In the genomic region with DNA sequence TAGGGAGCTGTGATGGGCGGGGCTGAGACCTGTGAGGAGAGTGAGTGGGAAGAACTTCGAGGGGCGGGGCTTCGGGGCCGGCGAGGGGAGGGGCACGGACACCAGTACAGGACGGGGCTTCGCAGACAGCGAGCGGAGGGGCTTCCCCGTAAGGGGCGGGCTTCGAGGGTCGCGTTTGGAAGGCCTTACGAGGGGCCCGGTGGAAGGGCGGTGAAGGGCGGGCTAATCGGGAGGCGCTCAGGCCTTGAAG, we compare ENCODE assay signal across 8 cellular contexts. TPM values are rescaled to one million over a fixed set of nuclear protein-coding genes. Genes with fewer than 3 reads are reported as not detected.
A peak's percentile ranks its signal among the peaks of the same experiment; 100 is the strongest.
DNase-seq lines count a peak whose midpoint lies in the region; ATAC-seq, FAIRE-seq and TF ChIP-seq lines count a peak whose summit lies in the region.

No MANE protein-coding gene starts in this region.

- H3K4me1 ChIP-seq in A549 (peaks cover 44% of the 10 kb centered on the region), lower lobe of right lung (peaks cover 55% of the 10 kb centered on the region)

- H3K4me3 ChIP-seq in A549 (peak overlapping the region; percentile 57), lower lobe of right lung (peak overlapping the region; percentile 70)

- ATAC-seq in A549, result no peak; a peak in 1 of 6 replicates
- peak; percentile 26 for ATAC-seq in GM18873 (IDR thresholded peaks at IDR 0.05; ENCODE audit: low FRiP score, unreplicated experiment)
- ATAC-seq in HG03460 (IDR thresholded peaks at IDR 0.05; ENCODE audit: unreplicated experiment), result peak; percentile 51
- ATAC-seq in lower lobe of right lung, result peak; percentile 92

- H3K27ac ChIP-seq in A549 (peak overlapping the region; percentile 92 to 94), lower lobe of right lung (peak overlapping the region; percentile 97)

- H3K27me3 ChIP-seq in lower lobe of right lung (ENCODE audit: low read depth), result no peaks in the 10 kb centered on the region

- no peaks in the 10 kb centered on the region for H3K36me3 ChIP-seq in lower lobe of right lung

- no peak for TF ChIP-seq CTCF in A549 (IDR thresholded peaks at IDR 0.05)
- TF ChIP-seq CTCF in lower lobe of right lung (IDR thresholded peaks at IDR 0.05), result no peak

- WGBS in A549 (ENCODE audit: missing lambda C conversion rate), result 0% methylated on average over 17 of the region's 22 CpGs

- H3K9me3 ChIP-seq in A549 (no peaks in the 10 kb centered on the region), lower lobe of right lung (no peaks in the 10 kb centered on the region)

- POLR2A ChIA-PET in A549 (lab: Yijun Ruan, JAX), result interaction anchor here (0.6 to 6.8 kb wide), 17 partner anchors 8 to 298 kb away, joined by 3 to 94 read pairs (median 6); partner anchors contain the start of genes KDELR1, RPL18, SPHK2 and SYNGR4

- FAIRE-seq in A549 (lab: Jason Lieb, UNC), result no peak

- peak overlapping the region; percentile 91 for H3K4me2 ChIP-seq in A549

- TF ChIP-seq EP300 in A549 (IDR thresholded peaks at IDR 0.05), result no peak

- DNase-seq in A549 (ENCODE audit: low read depth in 1 of 2, low spot score in 1 of 2), result peak; percentile 99
- peak; percentile 98 for DNase-seq in NCI-H748 (lab: John Stamatoyannopoulos, UW; ENCODE audit: unreplicated experiment)
- peak; percentile 82 to 92 for DNase-seq in activated CD4-positive, alpha-beta T cell treated with anti-CD3 and anti-CD28 coated beads, Interleukin-2, amount 50 U/mL, for 24 hours (ENCODE audit: low read depth in 1 of 2, low spot score in 1 of 2)
- DNase-seq in dermis blood vessel endothelial cell, result peak; percentile 93
- DNase-seq in lower lobe of right lung, result peak; percentile 99
- peak; percentile 85 to 98 (median 86) for DNase-seq in stimulated activated CD4-positive, alpha-beta T cell treated with anti-CD3 and anti-CD28 coated beads, TNF-alpha, amount 100 ng/mL, for 24 hours (ENCODE audit: low read depth in 3 of 3)

- intact Hi-C loops in lower lobe of right lung (cut with DNase I), result no loop called here

- TF ChIP-seq POLR2A in A549 (IDR thresholded peaks at IDR 0.05; ENCODE audit: low read length), result peak; percentile 24; the same call in 1 of the 2 replicates

- CTCF ChIA-PET in A549 (lab: Yijun Ruan, JAX), result interaction anchor here (0.5 to 14.4 kb wide), 16 partner anchors 12 to 288 kb away, joined by 3 to 416 read pairs (median 4); partner anchors contain the start of genes EMP3 and KDELR1

- TF ChIP-seq RAD21 in A549 (conservative IDR thresholded peaks at IDR 0.05 in 1 of 2, IDR thresholded peaks at IDR 0.05 in 1 of 2), result no peak

TF ChIP-seq in A549, 52 proteins besides CTCF, POLR2A, EP300 and RAD21:
- TF ChIP-seq NR3C1 (IDR thresholded peaks at IDR 0.05) (no peak), PHF8 (IDR thresholded peaks at IDR 0.05; ENCODE audit: borderline replicate concordance, low read depth) (0 out of 2 replicates have a peak, but pooled peaks have one; percentile 59)

RNA-seq across cellular contexts. Expression of gene EMP3, which starts 4.1 kb away (rescaled TPM):
- polyA plus RNA-seq in A549 (2011; rRNA removed), result 147 and 210 TPM in 2 replicates
- 395 and 483 TPM in 2 replicates for polyA plus RNA-seq in A549 (2012; cell fraction: cytosol; rRNA removed)
- polyA plus RNA-seq in A549 (2012; cell fraction: nucleus; rRNA removed), result 319 and 362 TPM in 2 replicates
- polyA plus RNA-seq in A549 (2017; fragmentation: RNase III; extraction: RNeasy Plus Mini Kit Qiagen cat#74134 plus additional on column Dnase treatment), result 564 to 580 TPM (median 566 TPM) in 3 replicates
- polyA minus RNA-seq in A549 (2011; rRNA and poly(A)+ RNA removed), result 203 and 214 TPM in 2 replicates
- 4.0 and 7.3 TPM in 2 replicates for total RNA-seq in dermis blood vessel endothelial cell
- 123 TPM for total RNA-seq in lower lobe of right lung

RNA-seq across cellular contexts. Expression of gene TMEM143, which starts 42.4 kb away (rescaled TPM):
- polyA plus RNA-seq in A549 (2011; rRNA removed), result 7.4 and 7.6 TPM in 2 replicates
- polyA plus RNA-seq in A549 (2012; cell fraction: cytosol; rRNA removed), result 10.5 and 14.5 TPM in 2 replicates
- 33.4 and 45.5 TPM in 2 replicates for polyA plus RNA-seq in A549 (2012; cell fraction: nucleus; rRNA removed)
- 6.3 to 7.0 TPM (median 6.4 TPM) in 3 replicates for polyA plus RNA-seq in A549 (2017; fragmentation: RNase III; extraction: RNeasy Plus Mini Kit Qiagen cat#74134 plus additional on column Dnase treatment)
- polyA minus RNA-seq in A549 (2011; rRNA and poly(A)+ RNA removed), result 9.5 and 15.0 TPM in 2 replicates
- total RNA-seq in dermis blood vessel endothelial cell, result 1.9 and 3.8 TPM in 2 replicates
- 11.1 TPM for total RNA-seq in lower lobe of right lung

RNA-seq across cellular contexts. Expression of gene SYNGR4, which starts 42.9 kb away (rescaled TPM):
- 2.3 and 2.9 TPM in 2 replicates for polyA plus RNA-seq in A549 (2011; rRNA removed)
- polyA plus RNA-seq in A549 (2012; cell fraction: cytosol; rRNA removed), result 4.2 and 4.7 TPM in 2 replicates
- polyA plus RNA-seq in A549 (2012; cell fraction: nucleus; rRNA removed), result 2.8 and 4.1 TPM in 2 replicates
- polyA plus RNA-seq in A549 (2017; fragmentation: RNase III; extraction: RNeasy Plus Mini Kit Qiagen cat#74134 plus additional on column Dnase treatment), result 2.5 to 4.4 TPM (median 2.9 TPM) in 3 replicates
- polyA minus RNA-seq in A549 (2011; rRNA and poly(A)+ RNA removed), result 4.4 and 4.7 TPM in 2 replicates
- not detected in 2 replicates for total RNA-seq in dermis blood vessel endothelial cell
- total RNA-seq in lower lobe of right lung, result not detected

RNA-seq across cellular contexts. Expression of gene ZNF114, which starts 51.4 kb away (rescaled TPM):
- polyA plus RNA-seq in A549 (2011; rRNA removed) (3.1 and 3.5 TPM in 2 replicates), A549 (2017; fragmentation: RNase III; extraction: RNeasy Plus Mini Kit Qiagen cat#74134 plus additional on column Dnase treatment) (4.3 to 5.6 TPM (median 4.6 TPM) in 3 replicates)
- polyA plus RNA-seq in A549 (2012; cell fraction: cytosol; rRNA removed), result 1.5 and 1.6 TPM in 2 replicates
- 0.97 and 1.2 TPM in 2 replicates for polyA plus RNA-seq in A549 (2012; cell fraction: nucleus; rRNA removed)
- 4.6 and 6.2 TPM in 2 replicates for polyA minus RNA-seq in A549 (2011; rRNA and poly(A)+ RNA removed)
- total RNA-seq in dermis blood vessel endothelial cell (0.34 and 0.84 TPM in 2 replicates), lower lobe of right lung (1.4 TPM)

Comparison
In these comparisons a context has a peak if more than half of its experiments do, and no peak if none do; other contexts are left out.
1. ATAC-seq: peak in GM18873 (single experiment), HG03460 (single experiment) and lower lobe of right lung (2 of 2); none in A549 (0 of 2).
2. RNA of gene EMP3, which starts 4.1 kb away (total RNA-seq): 123 TPM in lower lobe of right lung (single experiment); 4.0 to 7.3 TPM in dermis blood vessel endothelial cell; every median in the first group is over 10 times any median in the second.
3. Peak in every context shown above with its lines, with median percentiles within 50 percentile points of each other: DNase-seq.